ENCODE assay signal across 1 cellular context in genomic region chr6:17931227-17931626, GRCh38.
TF ChIP-seq lines count a peak whose summit lies in the region.

No MANE protein-coding gene starts in this region.

TF ChIP-seq in K562, 482 proteins besides CTCF, POLR2A, EP300 and RAD21:
- TF ChIP-seq TCF3 (CRISPR knock-in tag; IDR thresholded peaks at IDR 0.05) = 0 out of 2 replicates have a peak, but pooled peaks have one; percentile 5
- TF ChIP-seq SRF (CRISPR knock-in tag; IDR thresholded peaks at IDR 0.05) = no peak
- 0 out of 2 replicates have a peak, but pooled peaks have one; percentile 33 for TF ChIP-seq NR1H2 (CRISPR knock-in tag; IDR thresholded peaks at IDR 0.05)
- TF ChIP-seq NCOA2 (IDR thresholded peaks at IDR 0.05; ENCODE audit: partially characterized antibody in 2 of 2) = peak in 1 of 2 experiments; percentile 29
